ENCODE assay signal across 11 cellular contexts in genomic region chr3:128620268-128620691, GRCh38.
DNase-seq lines count a peak whose midpoint lies in the region; ATAC-seq and TF ChIP-seq lines count a peak whose summit lies in the region.
"Had no signal": no experiment of that assay in that cellular context is flagged by ENCODE, and none has a peak within 500 bp of the region (broad histone marks: within the 10 kb centered on the region; RNA-seq: fewer than 3 reads in every experiment).

No MANE protein-coding gene starts in this region.

- H3K27me3 ChIP-seq in brain microvascular endothelial cell (replicated peaks), result no peaks in the 10 kb centered on the region
- H3K27me3 ChIP-seq: BLaER1 had no signal

- no peaks in the 10 kb centered on the region for H3K9me3 Mint-ChIP-seq in stimulated activated memory B cell treated with anti-CD40 and anti-IgM and Interleukin-4, amounts not matched to agents 10 μg/mL and 1 μg/mL and 100 μg/mL, for 72 hours

- peak; percentile 31 for TF ChIP-seq CTCF in brain microvascular endothelial cell (IDR thresholded peaks at IDR 0.05; ENCODE audit: low read depth, low read length, missing control alignments)

- in situ Hi-C loops in brain microvascular endothelial cell (cut with HindIII; ENCODE audit: low pct_ligation_motif_present, low sequenced_read_pairs), result no loop called here

- H3K27me3 Mint-ChIP-seq in stimulated activated memory B cell treated with anti-CD40 and anti-IgM and Interleukin-4, amounts not matched to agents 10 μg/mL and 1 μg/mL and 100 μg/mL, for 72 hours, result no peaks in the 10 kb centered on the region

- H3K4me3 Mint-ChIP-seq in stimulated activated memory B cell treated with anti-CD40 and anti-IgM and Interleukin-4, amounts not matched to agents 10 μg/mL and 1 μg/mL and 100 μg/mL, for 72 hours, result no peak overlapping the region

- DNase-seq in activated T-cell treated with anti-CD3 and anti-CD28 coated beads, Interleukin-2, amount 50 U/mL, for 48 hours, result peak; percentile 56 to 58
- DNase-seq in activated T-cell treated with anti-CD3 and anti-CD28 coated beads, Interleukin-2, amount 50 U/mL, for 1 hour, result no peak
- DNase-seq in MV-4-11 (lab: John Stamatoyannopoulos, UW), result peak; percentile 69
- no peak for DNase-seq in brain microvascular endothelial cell
- DNase-seq in NCI-H526 (lab: John Stamatoyannopoulos, UW), result no peak
- DNase-seq in NCI-H226, result no peak
- DNase-seq: NCI-H524; stimulated activated naive CD4-positive, alpha-beta T cell treated with Interleukin-2 at 50 U/mL for 16 hours had no signal

- peak overlapping the region; percentile 26 for H3K27ac Mint-ChIP-seq in stimulated activated memory B cell treated with anti-CD40 and anti-IgM and Interleukin-4, amounts not matched to agents 10 μg/mL and 1 μg/mL and 100 μg/mL, for 72 hours

- no peak overlapping the region for H3K4me3 ChIP-seq in brain microvascular endothelial cell (ENCODE audit: low read depth, low read length)
- H3K4me3 ChIP-seq: BLaER1 had no signal

- no peak for ATAC-seq in stimulated activated memory B cell treated with anti-CD40 and anti-IgM and Interleukin-4, amounts not matched to agents 10 μg/mL and 1 μg/mL and 100 μg/mL, for 72 hours
- no peak for ATAC-seq in HG02763 (IDR thresholded peaks at IDR 0.05; ENCODE audit: unreplicated experiment)

- peak overlapping the region; percentile 90 for H3K27ac ChIP-seq in brain microvascular endothelial cell
- H3K27ac ChIP-seq: BLaER1 had no signal

- peaks cover 69% of the 10 kb centered on the region for H3K36me3 ChIP-seq in brain microvascular endothelial cell (replicated peaks)

- peaks cover 63% of the 10 kb centered on the region for H3K36me3 Mint-ChIP-seq in stimulated activated memory B cell treated with anti-CD40 and anti-IgM and Interleukin-4, amounts not matched to agents 10 μg/mL and 1 μg/mL and 100 μg/mL, for 72 hours

- H3K4me1 Mint-ChIP-seq in stimulated activated memory B cell treated with anti-CD40 and anti-IgM and Interleukin-4, amounts not matched to agents 10 μg/mL and 1 μg/mL and 100 μg/mL, for 72 hours, result peaks cover 58% of the 10 kb centered on the region

Comparison
In these comparisons a context has a peak if more than half of its experiments do, and no peak if none do; other contexts are left out.
1. DNase-seq: peak in activated T-cell treated with anti-CD3 and anti-CD28 coated beads, Interleukin-2, amount 50 U/mL, for 48 hours (2 of 2) and MV-4-11 (single experiment); none in activated T-cell treated with anti-CD3 and anti-CD28 coated beads, Interleukin-2, amount 50 U/mL, for 1 hour (single experiment), brain microvascular endothelial cell (single experiment), NCI-H526 (0 of 2) and NCI-H226 (single experiment).